ENCODE assay signal across 22 cellular contexts in the genomic region with DNA sequence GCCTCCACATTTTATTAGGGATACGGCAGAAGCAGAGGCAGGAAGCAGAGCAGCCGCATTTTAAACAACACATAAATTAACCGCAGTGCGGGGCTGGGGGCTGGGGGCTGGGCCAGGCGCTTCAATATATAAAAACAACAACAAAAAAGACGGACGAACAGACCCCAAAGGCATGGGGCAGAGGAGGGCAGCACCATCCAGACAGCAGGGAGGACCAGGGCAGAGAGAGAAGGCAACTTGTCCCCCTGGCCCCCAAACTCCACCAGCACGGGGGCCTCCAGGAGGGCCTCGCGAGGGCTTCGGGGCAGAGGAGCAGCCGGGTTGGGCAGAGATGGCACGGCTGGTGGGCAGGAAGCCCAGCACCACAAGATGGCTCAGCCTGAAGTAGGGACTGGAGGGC. TPM values are rescaled to one million over a fixed set of nuclear protein-coding genes. Genes with fewer than 3 reads are reported as not detected.
DNase-seq lines count a peak whose midpoint lies in the region; ATAC-seq, FAIRE-seq and TF ChIP-seq lines count a peak whose summit lies in the region.
"Had no signal": no experiment of that assay in that cellular context is flagged by ENCODE, and none has a peak within 500 bp of the region (broad histone marks: within the 10 kb centered on the region; RNA-seq: fewer than 3 reads in every experiment).

No MANE protein-coding gene starts in this region.

- no peak overlapping the region for H3T11ph ChIP-seq in H9 (ENCODE audit: low read length)

- intact Hi-C loops in spleen (cut with DNase I; ENCODE audit: low total_unique reads) = no loop called here

- no peaks in the 10 kb centered on the region for H3K79me1 ChIP-seq in H9 (ENCODE audit: insufficient read depth, low read depth, low read length, poor library complexity, severe bottlenecking)
- no peaks in the 10 kb centered on the region for H3K79me1 ChIP-seq in H1 (ENCODE audit: low read depth, low read length)

- no peak overlapping the region for H4K91ac ChIP-seq in H9 (ENCODE audit: insufficient read length, low read depth, low read length)
- H4K91ac ChIP-seq in H1 (replicated peaks; ENCODE audit: insufficient read length, low read length) = no peak overlapping the region

- H3K27me3 Mint-ChIP-seq in H9 (ENCODE audit: low read depth) = peaks cover 3% of the 10 kb centered on the region
- no peaks in the 10 kb centered on the region for H3K27me3 Mint-ChIP-seq in mesothelial cell of epicardium (ENCODE audit: low read depth)

- H3K4ac ChIP-seq in H9 (ENCODE audit: low read depth, low read length) (peak overlapping the region; percentile 24; the same call in 1 of the 2 replicates), H1 (replicated peaks; ENCODE audit: insufficient read length, low read depth, low read length) (no peak overlapping the region)

- H3K4me3 ChIP-seq in H1 (ENCODE audit: extremely low read depth in 1 of 4, insufficient read depth in 2 of 4, low read depth in 3 of 4, low read length in 4 of 4) = no peak overlapping the region
- H3K4me3 ChIP-seq in spleen = no peak overlapping the region
- H3K4me3 ChIP-seq: K562, Peyer's patch, SJSA1 had no signal

- H3K14ac ChIP-seq in H9 (ENCODE audit: insufficient read depth, low read length) (no peak overlapping the region), H1 (ENCODE audit: insufficient read length) (no peak overlapping the region)

- no peak overlapping the region for H3K4me2 ChIP-seq in H9 (ENCODE audit: insufficient read depth, insufficient read length, low read length)
- no peak overlapping the region for H3K4me2 ChIP-seq in H1 (ENCODE audit: insufficient read depth in 1 of 2, low read depth in 2 of 2, low read length in 2 of 2)

- no peak overlapping the region for H3K23ac ChIP-seq in H9 (ENCODE audit: insufficient read length, low read depth, low read length)
- H3K23ac ChIP-seq in H1 (ENCODE audit: insufficient read length) = no peak overlapping the region

- TF ChIP-seq CTCF in H9 (conservative IDR thresholded peaks at IDR 0.05) (no peak), H1 (IDR thresholded peaks at IDR 0.05; ENCODE audit: control extremely low read depth in 1 of 3, insufficient read depth in 1 of 3, low read depth in 1 of 3, low read length in 3 of 3) (no peak), mesothelial cell of epicardium (IDR thresholded peaks at IDR 0.05; ENCODE audit: unreplicated experiment) (no peak), spleen (IDR thresholded peaks at IDR 0.05 in 8 of 11, conservative IDR thresholded peaks at IDR 0.05 in 3 of 11) (no peak)

- no peak for TF ChIP-seq POLR2A in H1 (IDR thresholded peaks at IDR 0.05; ENCODE audit: control extremely low read depth in 1 of 2, low read depth in 2 of 2, low read length in 2 of 2)
- TF ChIP-seq POLR2A in spleen (IDR thresholded peaks at IDR 0.05) = no peak

- H2AFZ ChIP-seq in H9 (ENCODE audit: low read length) (no peak overlapping the region), H1 (ENCODE audit: low read length) (no peak overlapping the region)

- H2BK20ac ChIP-seq in H9 (ENCODE audit: low read depth, low read length, poor library complexity, severe bottlenecking) (no peak overlapping the region), H1 (ENCODE audit: low read length) (no peak overlapping the region)

- ATAC-seq in GM19397 (IDR thresholded peaks at IDR 0.05; ENCODE audit: unreplicated experiment) = no peak
- ATAC-seq: K562 had no signal

- H3K79me2 ChIP-seq in H9 (ENCODE audit: insufficient read depth, low read length) = no peaks in the 10 kb centered on the region
- no peaks in the 10 kb centered on the region for H3K79me2 ChIP-seq in H1 (ENCODE audit: control insufficient read depth in 1 of 2, insufficient read depth in 2 of 2, low read length in 2 of 2)

- H2BK5ac ChIP-seq in H9 (ENCODE audit: insufficient read length, low read length) = no peak overlapping the region
- no peak overlapping the region for H2BK5ac ChIP-seq in H1 (ENCODE audit: low read depth, low read length)

- H3K9me3 ChIP-seq in H9 (ENCODE audit: control insufficient read depth, low read depth, low read length) (no peaks in the 10 kb centered on the region), H1 (ENCODE audit: insufficient read depth in 2 of 2, low read depth in 1 of 2, low read length in 1 of 2) (no peaks in the 10 kb centered on the region), spleen (peaks cover 0 to 7% (median 0%) of the 10 kb centered on the region in 8 donors)
- H3K9me3 ChIP-seq: BE2C, Peyer's patch, SJSA1 had no signal

- no peak overlapping the region for H4K5ac ChIP-seq in H9 (ENCODE audit: insufficient read length, low read depth, low read length)
- no peak overlapping the region for H4K5ac ChIP-seq in H1 (ENCODE audit: insufficient read length, low read depth, low read length)

- no peak overlapping the region for H3K56ac ChIP-seq in H9 (ENCODE audit: insufficient read length, low read depth, low read length)
- H3K56ac ChIP-seq in H1 (replicated peaks; ENCODE audit: insufficient read length, low read depth, low read length) = no peak overlapping the region

- no peaks in the 10 kb centered on the region; the same call in 1 of the 2 replicates for H3K4me1 ChIP-seq in H9 (ENCODE audit: insufficient read depth, low read length)
- H3K4me1 ChIP-seq in H1 (replicated peaks in 1 of 4; ENCODE audit: control insufficient read depth in 3 of 4, insufficient read depth in 4 of 4, low read length in 3 of 4) = peaks cover 0 to 4% (median 0%) of the 10 kb centered on the region in 4 experiments; a peak in 2 of 7 replicates
- no peaks in the 10 kb centered on the region for H3K4me1 ChIP-seq in spleen
- H3K4me1 ChIP-seq: BE2C, Peyer's patch had no signal

- H3K23me2 ChIP-seq in H9 (ENCODE audit: insufficient read length, low read depth, low read length, poor library complexity, severe bottlenecking) (no peaks in the 10 kb centered on the region), H1 (ENCODE audit: low read depth, low read length) (no peaks in the 10 kb centered on the region)

- H2AK5ac ChIP-seq in H9 (ENCODE audit: insufficient read length, low read length) (no peak overlapping the region), H1 (ENCODE audit: low read depth, low read length) (no peak overlapping the region)

- H3K18ac ChIP-seq in H9 (ENCODE audit: insufficient read length, low read depth, low read length) (no peak overlapping the region), H1 (ENCODE audit: extremely low read depth, low read length) (no peak overlapping the region)

- TF ChIP-seq RAD21 in H1 (IDR thresholded peaks at IDR 0.05 in 1 of 2, conservative IDR thresholded peaks at IDR 0.05 in 1 of 2; ENCODE audit: low read depth in 2 of 2, low read length in 2 of 2) = no peak

- H3K9ac ChIP-seq in H9 (ENCODE audit: extremely low read depth, insufficient read length, low read length) (no peak overlapping the region), H1 (replicated peaks in 1 of 4; ENCODE audit: extremely low read depth in 1 of 4, low read depth in 3 of 4, low read length in 3 of 4) (no peak overlapping the region)

- H2BK15ac ChIP-seq in H9 (ENCODE audit: low read depth, low read length) (no peak overlapping the region), H1 (ENCODE audit: low read length) (no peak overlapping the region)

- H3K27ac ChIP-seq in H9 (ENCODE audit: insufficient read length, low read depth, low read length) = no peak overlapping the region
- H3K27ac ChIP-seq in H1 (ENCODE audit: low read depth, low read length) = no peak overlapping the region
- H3K27ac ChIP-seq in spleen = no peak overlapping the region
- H3K27ac ChIP-seq: Peyer's patch, SJSA1 had no signal

- DNase-seq in H9 (no peak), H1 (ENCODE audit: low read depth in 1 of 2, low spot score in 2 of 2) (no peak), mesothelial cell of epicardium (ENCODE audit: low spot score in 2 of 2, unreplicated experiment in 2 of 2) (no peak), spleen (peak; percentile 61), NCI-H748 (lab: John Stamatoyannopoulos, UW; ENCODE audit: unreplicated experiment) (no peak)
- DNase-seq in stimulated activated CD4-positive, alpha-beta T cell treated with anti-CD3 and anti-CD28 coated beads, Interleukin-4, amount 100 ng/mL, for 1 hour = no peak
- DNase-seq: BE2C; DMS53; GDM1; MM.1S; NCI-H1092; NCI-H1436; NCI-H187 treated with DMSO at 0.1 percent for 48 hours; NCI-H2227 treated with DMSO at 0.1 percent for 48 hours; NCI-H510A; NCI-H774; NK-92 treated with Interleukin-12 subunit alpha and Interleukin-12 subunit beta, amount 100 ng/mL, for 24 hours; Peyer's patch had no signal

- peaks cover 0 to 7% (median 2%) of the 10 kb centered on the region in 4 experiments; a peak in 5 of 8 replicates for H3K36me3 ChIP-seq in H1 (ENCODE audit: control insufficient read depth in 2 of 4, insufficient read depth in 4 of 4, low read length in 3 of 4)
- H3K36me3 ChIP-seq in spleen = peaks cover 0 to 64% (median 22%) of the 10 kb centered on the region in 6 donors
- H3K36me3 ChIP-seq: BE2C, Peyer's patch had no signal

- H2BK120ac ChIP-seq in H9 (ENCODE audit: low read depth, low read length, poor library complexity, severe bottlenecking) (no peak overlapping the region), H1 (replicated peaks; ENCODE audit: low read depth, low read length) (no peak overlapping the region)

- peaks cover 3 to 12% (median 5%) of the 10 kb centered on the region in 3 experiments; a peak in 6 of 7 replicates for H3K36me3 Mint-ChIP-seq in H9 (ENCODE audit: insufficient read depth in 1 of 3, low read depth in 3 of 3)
- H3K36me3 Mint-ChIP-seq in mesothelial cell of epicardium = peaks cover 7% of the 10 kb centered on the region

- H4K8ac ChIP-seq in H9 (replicated peaks; ENCODE audit: insufficient read length, low read depth, low read length) (no peak overlapping the region), H1 (ENCODE audit: extremely low read depth, insufficient read depth, low read length) (peak overlapping the region; percentile 8; the same call in 1 of the 2 replicates)

- no peak for FAIRE-seq in H1 (lab: Jason Lieb, UNC)
- FAIRE-seq: D721Med, K562 had no signal

- CTCF ChIA-PET in H1 (lab: Charles Lee; ENCODE audit: partially characterized antibody) = interaction anchor here (1.1 to 2.0 kb wide), 4 partner anchors 10 to 50 kb away, joined by 3 to 11 read pairs (median 4); no protein-coding TSS in a partner anchor

- H3K4me1 Mint-ChIP-seq in H9 (peaks cover 5 to 11% of the 10 kb centered on the region in 2 experiments), mesothelial cell of epicardium (peaks cover 4% of the 10 kb centered on the region)

- H4K20me1 ChIP-seq in H9 (ENCODE audit: control insufficient read depth, insufficient read depth, insufficient read length) = no peaks in the 10 kb centered on the region
- peaks cover 0 to 3% of the 10 kb centered on the region in 2 experiments for H4K20me1 ChIP-seq in H1 (replicated peaks in 1 of 2; ENCODE audit: control insufficient read depth in 1 of 2, insufficient read depth in 2 of 2, low read length in 2 of 2)

- H3K4me3 Mint-ChIP-seq in H9 (no peak overlapping the region), mesothelial cell of epicardium (no peak overlapping the region)

- TF ChIP-seq EP300 in H1 (IDR thresholded peaks at IDR 0.05; ENCODE audit: borderline replicate concordance in 1 of 2, low read depth in 2 of 2, low read length in 2 of 2) = no peak

- WGBS in H9 (ENCODE audit: extremely low coverage, insufficient read length, low lambda C conversion rate) = no CpG with 5 or more reads among the region's 13 CpGs
- 88% methylated on average over 13 of the region's 13 CpGs; no CpG with 5 or more reads in 1 of the 2 experiments for WGBS in H1 (ENCODE audit: extremely low coverage in 1 of 2, insufficient coverage in 1 of 2, insufficient read length in 1 of 2, insufficient replicate concordance in 2 of 2, low coverage in 1 of 2, low lambda C conversion rate in 2 of 2, missing lambda C conversion rate in 1 of 2), 2 experiments
- WGBS in spleen, 5 donors = 63 to 79% (median 75%) methylated on average over 11 to 13 of the region's 13 CpGs

- POLR2A ChIA-PET in H1 (lab: Charles Lee; ENCODE audit: partially characterized antibody) = interaction anchor here (0.6 to 1.7 kb wide), 5 partner anchors 11 to 119 kb away, joined by 3 to 10 read pairs (median 4); a partner anchor contains a TSS

- H3K27ac Mint-ChIP-seq in H9 (peak overlapping the region in 1 of 3 experiments; percentile 64; a peak in 3 of 7 replicates), mesothelial cell of epicardium (peak overlapping the region; percentile 47)

- H3K27me3 ChIP-seq in H9 (ENCODE audit: insufficient read depth, low read length) = no peaks in the 10 kb centered on the region
- no peaks in the 10 kb centered on the region for H3K27me3 ChIP-seq in H1 (replicated peaks in 1 of 4; ENCODE audit: control insufficient read depth in 3 of 4, extremely low read depth in 1 of 4, insufficient read depth in 3 of 4, low read length in 3 of 4)
- H3K27me3 ChIP-seq in spleen (replicated peaks in 1 of 7) = peaks cover 0 to 7% (median 0%) of the 10 kb centered on the region in 7 donors
- H3K27me3 ChIP-seq: BE2C, Peyer's patch, SJSA1 had no signal

- H2BK12ac ChIP-seq in H9 (ENCODE audit: insufficient read length, low read depth, low read length) (no peak overlapping the region), H1 (ENCODE audit: low read depth, low read length) (no peak overlapping the region)

- peaks cover 5 to 6% of the 10 kb centered on the region in 2 experiments for H3K9me3 Mint-ChIP-seq in H9
- H3K9me3 Mint-ChIP-seq in mesothelial cell of epicardium = peaks cover 7% of the 10 kb centered on the region

RNA-seq across cellular contexts. Expression of a gene that starts 37.1 kb away (rescaled TPM):
- total RNA-seq in H9 (2021) (27.7 and 28.9 TPM in 2 replicates), mesothelial cell of epicardium (42.2 to 44.4 TPM (median 44.4 TPM) in 3 replicates), spleen (10 to 100 TPM; 19.9 to 29.4 (median 23.6) TPM)
- 27.9 and 30.2 TPM in 2 replicates for total RNA-seq in H1 (2021; fragmentation: NEBNext Ultra II Directional; extraction: Animal tissue kit (Norgen Biotek cat#: 25700))
- polyA plus RNA-seq in H1 (2011; rRNA removed) (9.4 and 16.3 TPM in 2 replicates), spleen (10 to 100 TPM in 1 of 3 donors, 1 to 10 TPM in 2; 3.6 to 15.3 (median 7.0) TPM)
- 7.6 TPM for polyA plus RNA-seq in H1 (2011; cell fraction: cytosol; rRNA removed)
- polyA plus RNA-seq in H1 (2011; cell fraction: nucleus; rRNA removed) = 23.8 TPM
- polyA plus RNA-seq in H1 (2012, experiment 1 of 2) = 12.5 to 17.8 TPM (median 16.7 TPM) in 4 replicates
- polyA plus RNA-seq in H1 (2012, experiment 2 of 2) = 16.1 TPM
- polyA plus RNA-seq in H1 (2013, experiment 1 of 2) = 13.6 TPM
- 12.7 TPM for polyA plus RNA-seq in H1 (2013, experiment 2 of 2)
- polyA minus RNA-seq in H1 (2011; rRNA and poly(A)+ RNA removed) = 10.2 and 16.9 TPM in 2 replicates
- 16.4 TPM for polyA minus RNA-seq in H1 (2011; cell fraction: cytosol; rRNA and poly(A)+ RNA removed)
- polyA minus RNA-seq in H1 (2011; cell fraction: nucleus; rRNA and poly(A)+ RNA removed) = 22.2 TPM

RNA-seq across cellular contexts. Expression of a gene that starts 49.8 kb away (rescaled TPM):
- 362 and 373 TPM in 2 replicates for total RNA-seq in H9 (2021)
- total RNA-seq in H1 (2021; fragmentation: NEBNext Ultra II Directional; extraction: Animal tissue kit (Norgen Biotek cat#: 25700)) = 413 and 423 TPM in 2 replicates
- polyA plus RNA-seq in H1 (2011; rRNA removed) = 417 and 556 TPM in 2 replicates
- 336 TPM for polyA plus RNA-seq in H1 (2011; cell fraction: cytosol; rRNA removed)
- polyA plus RNA-seq in H1 (2011; cell fraction: nucleus; rRNA removed) = 245 TPM
- 316 to 392 TPM (median 338 TPM) in 4 replicates for polyA plus RNA-seq in H1 (2012, experiment 1 of 2)
- polyA plus RNA-seq in H1 (2012, experiment 2 of 2) = 298 TPM
- 745 TPM for polyA plus RNA-seq in H1 (2013, experiment 1 of 2)
- 748 TPM for polyA plus RNA-seq in H1 (2013, experiment 2 of 2)
- polyA minus RNA-seq in H1 (2011; rRNA and poly(A)+ RNA removed) = 292 and 323 TPM in 2 replicates
- polyA minus RNA-seq in H1 (2011; cell fraction: cytosol; rRNA and poly(A)+ RNA removed) = 136 TPM
- 134 TPM for polyA minus RNA-seq in H1 (2011; cell fraction: nucleus; rRNA and poly(A)+ RNA removed)
- total RNA-seq in mesothelial cell of epicardium = 296 to 312 TPM (median 297 TPM) in 3 replicates
- total RNA-seq in spleen = 100 to 1,000 TPM; 338 to 437 (median 396) TPM
- 100 to 1,000 TPM; 100 to 130 (median 106) TPM for polyA plus RNA-seq in spleen

RNA-seq across cellular contexts. Expression of a gene that starts 51.8 kb away (rescaled TPM):
- total RNA-seq in H9 (2021) (3.3 and 3.5 TPM in 2 replicates), mesothelial cell of epicardium (5.3 to 5.7 TPM (median 5.6 TPM) in 3 replicates), spleen (1 to 10 TPM; 4.8 to 7.4 (median 5.3) TPM)
- 2.4 and 2.5 TPM in 2 replicates for total RNA-seq in H1 (2021; fragmentation: NEBNext Ultra II Directional; extraction: Animal tissue kit (Norgen Biotek cat#: 25700))
- polyA plus RNA-seq in H1 (2011; rRNA removed) (1.6 TPM in 2 replicates), spleen (1 to 10 TPM; 3.3 to 5.1 (median 4.6) TPM)
- 2.0 TPM for polyA plus RNA-seq in H1 (2011; cell fraction: cytosol; rRNA removed)
- 1.5 TPM for polyA plus RNA-seq in H1 (2011; cell fraction: nucleus; rRNA removed)
- 1.7 to 3.4 TPM (median 2.0 TPM) in 4 replicates for polyA plus RNA-seq in H1 (2012, experiment 1 of 2)
- polyA plus RNA-seq in H1 (2012, experiment 2 of 2) = 1.7 TPM
- polyA plus RNA-seq in H1 (2013, experiment 1 of 2) = 2.2 TPM
- polyA plus RNA-seq in H1 (2013, experiment 2 of 2) = 2.5 TPM
- polyA minus RNA-seq in H1 (2011; rRNA and poly(A)+ RNA removed) = 2.4 and 2.7 TPM in 2 replicates
- polyA minus RNA-seq in H1 (2011; cell fraction: cytosol; rRNA and poly(A)+ RNA removed) = 0.59 TPM
- polyA minus RNA-seq in H1 (2011; cell fraction: nucleus; rRNA and poly(A)+ RNA removed) = 1.3 TPM
